In genomic region chr7:132078891-132079735, GRCh38 we compare ENCODE assay signal across 17 cellular contexts.
A peak's percentile ranks its signal among the peaks of the same experiment; 100 is the strongest.
DNase-seq lines count a peak whose midpoint lies in the region; ATAC-seq and TF ChIP-seq lines count a peak whose summit lies in the region.
"Had no signal": no experiment of that assay in that cellular context is flagged by ENCODE, and none has a peak within 500 bp of the region (broad histone marks: within the 10 kb centered on the region; RNA-seq: fewer than 3 reads in every experiment).

No MANE protein-coding gene starts in this region.

- H2BK120ac ChIP-seq in IMR-90 (ENCODE audit: low read depth, low read length) (no peak overlapping the region), neuronal stem cell (ENCODE audit: low read depth, low read length) (no peak overlapping the region)

- BruUV-seq in IMR-90 (replicated peaks; lab: Mats Ljungman, UMichigan) = no TSS peak

- H3K4me1 ChIP-seq in GM23338 (ENCODE audit: insufficient read depth) (no peaks in the 10 kb centered on the region; the same call in 1 of the 2 replicates), IMR-90 (ENCODE audit: control insufficient read depth, insufficient read depth, low read length) (peaks cover 9% of the 10 kb centered on the region), neuronal stem cell (ENCODE audit: control insufficient read depth in 2 of 2, insufficient read depth in 1 of 2, low read depth in 1 of 2, low read length in 2 of 2) (peaks cover 0 to 6% of the 10 kb centered on the region in 2 donors)

- no peak overlapping the region for H3K23ac ChIP-seq in IMR-90 (ENCODE audit: low read depth, low read length)
- H3K23ac ChIP-seq in neuronal stem cell (ENCODE audit: low read depth, low read length, poor library complexity) = no peak overlapping the region

- no peaks in the 10 kb centered on the region for H3K36me3 ChIP-seq in GM23338 (ENCODE audit: insufficient read depth)
- H3K36me3 ChIP-seq in IMR-90 (ENCODE audit: control insufficient read depth, insufficient read depth, low read length) = no peaks in the 10 kb centered on the region
- no peaks in the 10 kb centered on the region for H3K36me3 ChIP-seq in neuronal stem cell (replicated peaks in 1 of 2; ENCODE audit: control insufficient read depth in 2 of 2, insufficient read depth in 2 of 2, low read length in 2 of 2)

- no peak overlapping the region for H3K14ac ChIP-seq in IMR-90 (replicated peaks; ENCODE audit: low read depth, low read length)
- no peak overlapping the region for H3K14ac ChIP-seq in neuronal stem cell (ENCODE audit: low read length)

- H3K9ac ChIP-seq in IMR-90 (ENCODE audit: low read depth, low read length) (no peak overlapping the region), neuronal stem cell (ENCODE audit: low read depth, low read length, poor library complexity) (no peak overlapping the region)

- H3K79me2 ChIP-seq in GM23338 (replicated peaks; ENCODE audit: insufficient read depth) = no peaks in the 10 kb centered on the region

- H3K4me1 Mint-ChIP-seq in GM23338 (peaks cover 18% of the 10 kb centered on the region), glutamatergic neuron (ENCODE audit: low read depth, unreplicated experiment) (peaks cover 34% of the 10 kb centered on the region)
- H3K4me1 Mint-ChIP-seq: B cell; CD4-positive, alpha-beta memory T cell; T-helper 17 cell had no signal

- H3K18ac ChIP-seq in IMR-90 (ENCODE audit: low read depth, low read length) (no peak overlapping the region), neuronal stem cell (ENCODE audit: low read length) (peak overlapping the region; percentile 45)

- H4K20me1 ChIP-seq in GM23338 (replicated peaks; ENCODE audit: insufficient read depth) (no peaks in the 10 kb centered on the region), IMR-90 (ENCODE audit: insufficient read depth, low read length) (no peaks in the 10 kb centered on the region)

- no peak overlapping the region for H3K56ac ChIP-seq in IMR-90 (ENCODE audit: extremely low read depth, insufficient read depth, low read length)

- H3K9me1 ChIP-seq in IMR-90 (ENCODE audit: insufficient read depth, low read length) = no peaks in the 10 kb centered on the region; the same call in 1 of the 2 replicates

- H3K9me3 Mint-ChIP-seq in GM23338 (peaks cover 2% of the 10 kb centered on the region; the same call in 1 of the 3 replicates), glutamatergic neuron (ENCODE audit: unreplicated experiment) (peaks cover 7% of the 10 kb centered on the region)

- TF ChIP-seq POLR2A in IMR-90 (IDR thresholded peaks at IDR 0.05; ENCODE audit: low read depth, low read length) = no peak

- H2BK12ac ChIP-seq in neuronal stem cell (ENCODE audit: low read length) = no peak overlapping the region

- H3K9me2 ChIP-seq in GM23338 (ENCODE audit: insufficient read depth) = peaks cover 7% of the 10 kb centered on the region

- CTCF ChIA-PET in IMR-90 (lab: Yijun Ruan, JAX) = interaction anchor here (0.6 to 1.1 kb wide), 4 partner anchors 94 to 478 kb away, joined by 3 to 8 read pairs (median 4); no protein-coding TSS in a partner anchor

- H3K4me2 ChIP-seq in GM23338 = no peak overlapping the region
- no peak overlapping the region for H3K4me2 ChIP-seq in IMR-90 (ENCODE audit: low read depth, low read length)
- H3K4me2 ChIP-seq in neuronal stem cell (ENCODE audit: insufficient read depth, low read length, poor library complexity, severe bottlenecking) = no peak overlapping the region

- H4K5ac ChIP-seq in IMR-90 (ENCODE audit: low read depth, low read length) = no peak overlapping the region; the same call in 1 of the 2 replicates

- POLR2A ChIA-PET in IMR-90 (lab: Charles Lee; ENCODE audit: unreplicated experiment) = no interaction called here

- no peak overlapping the region for H2BK20ac ChIP-seq in IMR-90 (ENCODE audit: low read depth, low read length)

- H2AK5ac ChIP-seq in IMR-90 (ENCODE audit: low read depth, low read length) (0 out of 2 replicates have a peak overlapping the region, but pooled peaks have one; percentile 3), neuronal stem cell (ENCODE audit: low read depth, low read length) (no peak overlapping the region)

- H3K27me3 Mint-ChIP-seq in GM23338 (ENCODE audit: insufficient read depth, low read depth, poor library complexity) (peaks cover 4% of the 10 kb centered on the region), glutamatergic neuron (ENCODE audit: unreplicated experiment) (peaks cover 8% of the 10 kb centered on the region)

- no CpG with 5 or more reads among the region's 8 CpGs for WGBS in IMR-90 (ENCODE audit: extremely low coverage in 2 of 2, insufficient read length in 1 of 2), 2 experiments
- WGBS in neuronal stem cell (ENCODE audit: extremely low coverage in 2 of 2, insufficient read length in 2 of 2, insufficient replicate concordance in 1 of 2), 2 donors = no CpG with 5 or more reads among the region's 8 CpGs

- TF ChIP-seq CTCF in GM23338 (conservative IDR thresholded peaks at IDR 0.05; ENCODE audit: low read depth in 2 of 2) (peak in 1 of 2 experiments; percentile 24; a peak in 1 of 4 replicates), IMR-90 (conservative IDR thresholded peaks at IDR 0.05; ENCODE audit: low read depth, low read length) (no peak), glutamatergic neuron (IDR thresholded peaks at IDR 0.05; ENCODE audit: partially characterized antibody, unreplicated experiment) (no peak)

- no peak overlapping the region for H3K4ac ChIP-seq in IMR-90 (ENCODE audit: low read depth, low read length)
- H3K4ac ChIP-seq in neuronal stem cell (ENCODE audit: low read length) = no peak overlapping the region

- H4K91ac ChIP-seq in IMR-90 (ENCODE audit: insufficient read depth, low read depth, low read length) (no peak overlapping the region), neuronal stem cell (ENCODE audit: low read depth, low read length, poor library complexity) (no peak overlapping the region)

- H3K27ac Mint-ChIP-seq in GM23338 (no peak overlapping the region), glutamatergic neuron (ENCODE audit: unreplicated experiment) (no peak overlapping the region)
- H3K27ac Mint-ChIP-seq: B cell, T-helper 17 cell had no signal

- H3K4me3 ChIP-seq in GM23338 (no peak overlapping the region), IMR-90 (ENCODE audit: insufficient read depth, low read depth, low read length) (no peak overlapping the region), neuronal stem cell (ENCODE audit: low read length in 2 of 2) (no peak overlapping the region)

- TF ChIP-seq RAD21 in IMR-90 (IDR thresholded peaks at IDR 0.05; ENCODE audit: low read length) = no peak

- no peaks in the 10 kb centered on the region for H3K79me1 ChIP-seq in IMR-90 (ENCODE audit: low read depth in 1 of 2, low read length in 2 of 2)
- H3K79me1 ChIP-seq in neuronal stem cell (ENCODE audit: low read depth, low read length) = no peaks in the 10 kb centered on the region

- H2AFZ ChIP-seq in GM23338 (no peak overlapping the region), IMR-90 (replicated peaks; ENCODE audit: low read length, poor library complexity) (no peak overlapping the region), neuronal stem cell (ENCODE audit: low read length) (no peak overlapping the region)

- no peaks in the 10 kb centered on the region for H3K9me3 ChIP-seq in IMR-90 (ENCODE audit: control insufficient read depth, insufficient read depth, low read length)
- no peaks in the 10 kb centered on the region for H3K9me3 ChIP-seq in neuronal stem cell (replicated peaks in 1 of 2; ENCODE audit: control insufficient read depth in 2 of 2, insufficient read depth in 1 of 2, low read depth in 1 of 2, low read length in 2 of 2)

- no peak overlapping the region for H2AK9ac ChIP-seq in IMR-90 (replicated peaks; ENCODE audit: low read depth, low read length, poor library complexity)

- H4K8ac ChIP-seq in IMR-90 (ENCODE audit: low read depth in 2 of 2, low read length in 2 of 2) (no peak overlapping the region), neuronal stem cell (ENCODE audit: low read depth, low read length) (no peak overlapping the region)

- ATAC-seq in GM23338 (peak; percentile 24; the same call in 1 of the 3 replicates), IMR-90 (ENCODE audit: low read depth) (no peak)
- ATAC-seq: Panc1, T-helper 17 cell had no signal

- DNase-seq in GM23338 (ENCODE audit: low spot score) (peak; percentile 11), IMR-90 (no peak), RKO (ENCODE audit: low spot score) (peak; percentile 14), neuronal stem cell (ENCODE audit: low spot score) (no peak), glutamatergic neuron (no peak), dedifferentiated amniotic fluid mesenchymal stem cell (ENCODE audit: extremely low spot score) (no peak), RPMI8226 (no peak)
- DNase-seq: CD4-positive, alpha-beta memory T cell; DMS79 treated with DMSO at 0.1 percent for 48 hours; Kasumi-1; NCI-H1436 treated with DMSO at 0.1 percent for 48 hours; NCI-H2029 treated with DMSO at 0.1 percent for 48 hours; NCI-H2171 treated with DMSO at 0.1 percent for 48 hours; Right ventricle myocardium superior; T-helper 17 cell had no signal

- H3K4me3 Mint-ChIP-seq in GM23338 (no peak overlapping the region), glutamatergic neuron (ENCODE audit: unreplicated experiment) (no peak overlapping the region)
- H3K4me3 Mint-ChIP-seq: B cell; CD4-positive, alpha-beta memory T cell; T-helper 17 cell had no signal

- in situ Hi-C loops in IMR-90 (cut with MboI; ENCODE audit: low sequenced_read_pairs) = no loop called here

- H2BK5ac ChIP-seq in IMR-90 (ENCODE audit: low read depth, low read length, poor library complexity, severe bottlenecking) (no peak overlapping the region), neuronal stem cell (ENCODE audit: low read length) (no peak overlapping the region)

- dilution Hi-C loops in IMR-90 (cut with HindIII; ENCODE audit: low sequenced_read_pairs, unreplicated experiment) = no loop called here

- H3K27me3 ChIP-seq in GM23338 (ENCODE audit: insufficient read depth) (no peaks in the 10 kb centered on the region), IMR-90 (ENCODE audit: control insufficient read depth, insufficient read depth, low read length) (peaks cover 42% of the 10 kb centered on the region), neuronal stem cell (ENCODE audit: control insufficient read depth in 3 of 3, insufficient read depth in 3 of 3, low read depth in 1 of 3, low read length in 3 of 3) (peaks cover 0 to 3% (median 0%) of the 10 kb centered on the region in 3 experiments)

- intact Hi-C loops in IMR-90 (cut with micrococcal nuclease) = no loop called here

- H3K27ac ChIP-seq in GM23338 (ENCODE audit: low read depth) = no peak overlapping the region
- H3K27ac ChIP-seq in IMR-90 (ENCODE audit: insufficient read depth, low read length) = no peak overlapping the region
- H3K27ac ChIP-seq in neuronal stem cell (replicated peaks; ENCODE audit: low read length) = no peak overlapping the region

- no peaks in the 10 kb centered on the region for H3F3A ChIP-seq in GM23338 (replicated peaks; ENCODE audit: low read depth)

- H2BK15ac ChIP-seq in IMR-90 (ENCODE audit: low read depth, low read length) = no peak overlapping the region
- H2BK15ac ChIP-seq in neuronal stem cell (ENCODE audit: low read length) = no peak overlapping the region

- H3K36me3 Mint-ChIP-seq in GM23338 (ENCODE audit: low read depth) (peaks cover 1% of the 10 kb centered on the region; the same call in 1 of the 3 replicates), glutamatergic neuron (ENCODE audit: unreplicated experiment) (no peaks in the 10 kb centered on the region)
- H3K36me3 Mint-ChIP-seq: CD4-positive, alpha-beta memory T cell had no signal

Comparison
In these comparisons a context has a peak if more than half of its experiments do, and no peak if none do; other contexts are left out.
1. DNase-seq: peak in GM23338 (single experiment) and RKO (single experiment); none in IMR-90 (single experiment), neuronal stem cell (single experiment), glutamatergic neuron (single experiment), dedifferentiated amniotic fluid mesenchymal stem cell (single experiment) and RPMI8226 (single experiment).